Comparison of ENCODE assay signal across 8 cellular contexts in genomic region chr4:107913283-107913899, GRCh38. TPM values are rescaled to one million over a fixed set of nuclear protein-coding genes. Genes with fewer than 3 reads are reported as not detected.
DNase-seq lines count a peak whose midpoint lies in the region; ATAC-seq, FAIRE-seq and TF ChIP-seq lines count a peak whose summit lies in the region.

No MANE protein-coding gene starts in this region.

- no peak overlapping the region for H2BK5ac ChIP-seq in H1 (ENCODE audit: low read depth, low read length)
- no peak overlapping the region for H2BK5ac ChIP-seq in mesenchymal stem cell (ENCODE audit: low read depth, low read length, poor library complexity, severe bottlenecking)

- no peak overlapping the region for H2BK15ac ChIP-seq in H1 (ENCODE audit: low read length)
- H2BK15ac ChIP-seq in mesenchymal stem cell (ENCODE audit: low read depth, poor library complexity, severe bottlenecking) = no peak overlapping the region

- no peak overlapping the region for H3K27ac ChIP-seq in 22Rv1
- H3K27ac ChIP-seq in H1 (ENCODE audit: low read depth, low read length) = no peak overlapping the region
- H3K27ac ChIP-seq in mesenchymal stem cell (ENCODE audit: low read length, poor library complexity, severe bottlenecking) = no peak overlapping the region

- peak overlapping the region; percentile 87 for H4K5ac ChIP-seq in H1 (ENCODE audit: insufficient read length, low read depth, low read length)

- ATAC-seq in GM21619 (IDR thresholded peaks at IDR 0.05; ENCODE audit: unreplicated experiment) = peak; percentile 92

- H2BK20ac ChIP-seq in H1 (ENCODE audit: low read length) = no peak overlapping the region

- no peak overlapping the region for H3K56ac ChIP-seq in H1 (replicated peaks; ENCODE audit: insufficient read length, low read depth, low read length)

- 60% methylated on average over 2 of the region's 2 CpGs; no CpG with 5 or more reads in 1 of the 2 experiments for WGBS in H1 (ENCODE audit: extremely low coverage in 1 of 2, insufficient coverage in 1 of 2, insufficient read length in 1 of 2, insufficient replicate concordance in 2 of 2, low coverage in 1 of 2, low lambda C conversion rate in 2 of 2, missing lambda C conversion rate in 1 of 2), 2 experiments
- 0% methylated on average over 1 of the region's 2 CpGs for WGBS in mesenchymal stem cell

- H2BK12ac ChIP-seq in H1 (ENCODE audit: low read depth, low read length) (no peak overlapping the region), mesenchymal stem cell (ENCODE audit: low read length in 2 of 2) (no peak overlapping the region)

- no peak for TF ChIP-seq EP300 in Ishikawa (IDR thresholded peaks at IDR 0.05; ENCODE audit: borderline replicate concordance)
- TF ChIP-seq EP300 in H1 (IDR thresholded peaks at IDR 0.05; ENCODE audit: borderline replicate concordance in 1 of 2, low read depth in 2 of 2, low read length in 2 of 2) = no peak

- no peak overlapping the region for H3K4me3 ChIP-seq in H1 (ENCODE audit: extremely low read depth in 1 of 4, insufficient read depth in 2 of 4, low read depth in 3 of 4, low read length in 4 of 4)
- no peak overlapping the region for H3K4me3 ChIP-seq in mesenchymal stem cell (ENCODE audit: insufficient read depth in 1 of 2, low read depth in 1 of 2, low read length in 2 of 2)

- H3K18ac ChIP-seq in H1 (ENCODE audit: extremely low read depth, low read length) = no peak overlapping the region; the same call in 1 of the 2 replicates
- no peak overlapping the region for H3K18ac ChIP-seq in mesenchymal stem cell (ENCODE audit: low read depth in 1 of 2, low read length in 2 of 2)

- in situ Hi-C loops in SK-MEL-5 (cut with HindIII; ENCODE audit: low pct_unique_long_range_greater_than_20kb, low sequenced_read_pairs) = loop anchor here (25.0 kb wide), 1 partner anchor 151 kb away; no protein-coding TSS in a partner anchor

- H3K79me1 ChIP-seq in H1 (ENCODE audit: low read depth, low read length) (no peaks in the 10 kb centered on the region), mesenchymal stem cell (replicated peaks; ENCODE audit: low read length, poor library complexity, severe bottlenecking) (peaks cover 2% of the 10 kb centered on the region)

- H3K9me3 ChIP-seq in H1 (ENCODE audit: insufficient read depth in 2 of 2, low read depth in 1 of 2, low read length in 1 of 2) (no peaks in the 10 kb centered on the region), mesenchymal stem cell (ENCODE audit: control insufficient read depth, low read length) (no peaks in the 10 kb centered on the region)

- H2AFZ ChIP-seq in H1 (ENCODE audit: low read length) (no peak overlapping the region), mesenchymal stem cell (ENCODE audit: low read depth, low read length) (no peak overlapping the region)

- H4K8ac ChIP-seq in H1 (ENCODE audit: extremely low read depth, insufficient read depth, low read length) = no peak overlapping the region
- no peak overlapping the region for H4K8ac ChIP-seq in mesenchymal stem cell (ENCODE audit: low read length)

- no peaks in the 10 kb centered on the region for H3K27me3 ChIP-seq in H1 (replicated peaks in 1 of 4; ENCODE audit: control insufficient read depth in 3 of 4, extremely low read depth in 1 of 4, insufficient read depth in 3 of 4, low read length in 3 of 4)
- H3K27me3 ChIP-seq in mesenchymal stem cell (ENCODE audit: control insufficient read depth in 1 of 2, insufficient read depth in 1 of 2, low read length in 2 of 2) = no peaks in the 10 kb centered on the region

- no peaks in the 10 kb centered on the region for H3K23me2 ChIP-seq in H1 (ENCODE audit: low read depth, low read length)

- DNase-seq in DMS53 treated with DMSO at 0.1 percent for 48 hours (lab: John Stamatoyannopoulos, UW; ENCODE audit: unreplicated experiment) (peak; percentile 45), SK-MEL-5 (ENCODE audit: low read depth, low spot score) (peak; percentile 73), H1 (ENCODE audit: low read depth in 1 of 2, low spot score in 2 of 2) (no peak), mesenchymal stem cell (peak; percentile 73), mesenteric fat pad (ENCODE audit: low spot score) (no peak)

- TF ChIP-seq CTCF in 22Rv1 (IDR thresholded peaks at IDR 0.05) = peak; percentile 83
- TF ChIP-seq CTCF in H1 (IDR thresholded peaks at IDR 0.05; ENCODE audit: control extremely low read depth in 1 of 3, insufficient read depth in 1 of 3, low read depth in 1 of 3, low read length in 3 of 3) = peak in 2 of 3 experiments; percentile 68 to 71; a peak in 2 of 4 replicates

- H3K4me1 ChIP-seq in H1 (replicated peaks in 1 of 4; ENCODE audit: control insufficient read depth in 3 of 4, insufficient read depth in 4 of 4, low read length in 3 of 4) (no peaks in the 10 kb centered on the region), mesenchymal stem cell (ENCODE audit: control insufficient read depth, insufficient read depth, low read depth, low read length) (no peaks in the 10 kb centered on the region)

- H2BK120ac ChIP-seq in H1 (replicated peaks; ENCODE audit: low read depth, low read length) = no peak overlapping the region
- no peak overlapping the region for H2BK120ac ChIP-seq in mesenchymal stem cell (ENCODE audit: low read depth, low read length)

- H4K91ac ChIP-seq in H1 (replicated peaks; ENCODE audit: insufficient read length, low read length) (no peak overlapping the region), mesenchymal stem cell (ENCODE audit: low read length) (no peak overlapping the region)

- H3K4me2 ChIP-seq in H1 (ENCODE audit: insufficient read depth in 1 of 2, low read depth in 2 of 2, low read length in 2 of 2) (no peak overlapping the region), mesenchymal stem cell (ENCODE audit: low read length, poor library complexity, severe bottlenecking) (no peak overlapping the region)

- no peak overlapping the region for H3K14ac ChIP-seq in H1 (ENCODE audit: insufficient read length)
- no peak overlapping the region for H3K14ac ChIP-seq in mesenchymal stem cell (ENCODE audit: low read length in 2 of 2)

- H3K23ac ChIP-seq in H1 (ENCODE audit: insufficient read length) = no peak overlapping the region
- no peak overlapping the region for H3K23ac ChIP-seq in mesenchymal stem cell (ENCODE audit: low read length in 2 of 2)

- H3K79me2 ChIP-seq in H1 (ENCODE audit: control insufficient read depth in 1 of 2, insufficient read depth in 2 of 2, low read length in 2 of 2) = no peaks in the 10 kb centered on the region

- no peaks in the 10 kb centered on the region for H4K20me1 ChIP-seq in H1 (replicated peaks in 1 of 2; ENCODE audit: control insufficient read depth in 1 of 2, insufficient read depth in 2 of 2, low read length in 2 of 2)

- H3K9ac ChIP-seq in H1 (replicated peaks in 1 of 4; ENCODE audit: extremely low read depth in 1 of 4, low read depth in 3 of 4, low read length in 3 of 4) (no peak overlapping the region), mesenchymal stem cell (ENCODE audit: low read length) (peak overlapping the region; percentile 46)

- FAIRE-seq in H1 (lab: Jason Lieb, UNC) = peak; percentile 93

- POLR2A ChIA-PET in H1 (lab: Charles Lee; ENCODE audit: partially characterized antibody) = no interaction called here

- TF ChIP-seq RAD21 in Ishikawa (IDR thresholded peaks at IDR 0.05; ENCODE audit: low read depth) (peak; percentile 92), H1 (IDR thresholded peaks at IDR 0.05 in 1 of 2, conservative IDR thresholded peaks at IDR 0.05 in 1 of 2; ENCODE audit: low read depth in 2 of 2, low read length in 2 of 2) (peak; percentile 93)

- no peak for TF ChIP-seq POLR2A in H1 (IDR thresholded peaks at IDR 0.05; ENCODE audit: control extremely low read depth in 1 of 2, low read depth in 2 of 2, low read length in 2 of 2)

- H2AK5ac ChIP-seq in H1 (ENCODE audit: low read depth, low read length) (no peak overlapping the region), mesenchymal stem cell (ENCODE audit: low read length, severe bottlenecking) (no peak overlapping the region)

- no peaks in the 10 kb centered on the region for H3K36me3 ChIP-seq in H1 (ENCODE audit: control insufficient read depth in 2 of 4, insufficient read depth in 4 of 4, low read length in 3 of 4)
- peaks cover 0 to 35% of the 10 kb centered on the region in 2 experiments for H3K36me3 ChIP-seq in mesenchymal stem cell (ENCODE audit: control insufficient read depth in 1 of 2, insufficient read depth in 2 of 2, low read depth in 1 of 2, low read length in 2 of 2)

- CTCF ChIA-PET in H1 (lab: Charles Lee; ENCODE audit: partially characterized antibody) = interaction anchor here (0.7 to 5.2 kb wide), 22 partner anchors 10 to 817 kb away, joined by 3 to 38 read pairs (median 3); partner anchors contain the start of genes CYP2U1 and SGMS2

- H3K4ac ChIP-seq in H1 (replicated peaks; ENCODE audit: insufficient read length, low read depth, low read length) (no peak overlapping the region), mesenchymal stem cell (ENCODE audit: low read depth in 1 of 2, low read length in 2 of 2) (no peak overlapping the region)

TF ChIP-seq in Ishikawa, 13 proteins besides CTCF, POLR2A, EP300 and RAD21 (continues in another document):
- TF ChIP-seq TAF1 (IDR thresholded peaks at IDR 0.05; ENCODE audit: low read depth) (no peak), MAX (IDR thresholded peaks at IDR 0.05) (no peak), TEAD4 (IDR thresholded peaks at IDR 0.05) (peak; percentile 47; the same call in 1 of the 2 replicates)

RNA-seq across cellular contexts. Expression of gene CYP2U1, which starts 18.0 kb away (rescaled TPM):
- total RNA-seq in SK-MEL-5 (2014; rRNA removed; shearing (Covaris generic)) = 8.6 and 9.5 TPM in 2 replicates
- 6.0 and 7.2 TPM in 2 replicates for polyA plus RNA-seq in SK-MEL-5 (2015; cell fraction: cytosol; rRNA removed)
- polyA plus RNA-seq in SK-MEL-5 (2015; cell fraction: nucleus; rRNA removed) = 4.1 and 4.6 TPM in 2 replicates
- 5.0 and 5.2 TPM in 2 replicates for total RNA-seq in H1 (2021; fragmentation: NEBNext Ultra II Directional; extraction: Animal tissue kit (Norgen Biotek cat#: 25700))
- 2.3 and 3.1 TPM in 2 replicates for polyA plus RNA-seq in H1 (2011; rRNA removed)
- polyA plus RNA-seq in H1 (2011; cell fraction: cytosol; rRNA removed) = 3.4 TPM
- 2.7 TPM for polyA plus RNA-seq in H1 (2011; cell fraction: nucleus; rRNA removed)
- polyA plus RNA-seq in H1 (2012, experiment 1 of 2) = 3.3 to 4.1 TPM (median 3.6 TPM) in 4 replicates
- polyA plus RNA-seq in H1 (2012, experiment 2 of 2) = 1.2 TPM
- 4.8 TPM for polyA plus RNA-seq in H1 (2013, experiment 1 of 2)
- polyA plus RNA-seq in H1 (2013, experiment 2 of 2) = 5.7 TPM
- polyA minus RNA-seq in H1 (2011; rRNA and poly(A)+ RNA removed) = 4.6 and 6.1 TPM in 2 replicates
- 5.1 TPM for polyA minus RNA-seq in H1 (2011; cell fraction: cytosol; rRNA and poly(A)+ RNA removed)
- 7.8 TPM for polyA minus RNA-seq in H1 (2011; cell fraction: nucleus; rRNA and poly(A)+ RNA removed)
- 4.3 TPM for polyA plus RNA-seq in mesenchymal stem cell (2013, experiment 1 of 2)
- polyA plus RNA-seq in mesenchymal stem cell (2013, experiment 2 of 2) = 4.6 TPM
- total RNA-seq in mesenteric fat pad = 7.6 TPM

Comparison
In these comparisons a context has a peak if more than half of its experiments do, and no peak if none do; other contexts are left out.
1. DNase-seq: peak in DMS53 treated with DMSO at 0.1 percent for 48 hours (single experiment), SK-MEL-5 (single experiment) and mesenchymal stem cell (single experiment); none in H1 (0 of 2) and mesenteric fat pad (single experiment).